8 cellular contexts compared by ENCODE assay signal in the genomic region with DNA sequence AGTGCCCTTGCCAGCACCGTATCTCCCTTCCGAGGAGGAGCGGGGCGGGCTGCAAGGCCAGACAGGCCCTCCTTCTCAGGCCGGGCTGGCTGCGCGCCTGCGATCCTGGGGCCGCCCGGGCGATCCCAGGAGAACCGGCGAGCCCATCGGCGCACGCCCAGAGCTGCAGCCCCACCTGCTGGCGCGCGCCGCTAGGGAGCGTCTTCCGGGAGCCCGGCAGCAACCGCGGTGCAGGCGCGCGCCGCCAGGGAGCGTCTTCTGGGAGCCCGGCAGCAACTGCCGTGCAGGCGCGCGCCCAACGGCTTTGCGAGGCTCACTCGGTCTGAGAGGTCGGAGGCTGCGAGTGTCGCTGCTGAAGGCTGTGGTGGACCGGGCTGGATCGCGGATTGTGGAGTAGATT.
A peak's percentile ranks its signal among the peaks of the same experiment; 100 is the strongest.
DNase-seq lines count a peak whose midpoint lies in the region; ATAC-seq and TF ChIP-seq lines count a peak whose summit lies in the region.
"Not testable (repeated sequence)": the region's sequence is repeated elsewhere in the genome, so short reads cannot be mapped to it uniquely, and the experiment has no call there.

No MANE protein-coding gene starts in this region.

- not testable (repeated sequence) for H3K4me3 Mint-ChIP-seq in activated T-cell treated with anti-CD3 and anti-CD28 coated beads, Interleukin-2, amount 50 U/mL, for 4 hours; endothelial cell (ENCODE audit: unreplicated experiment); natural killer cell treated with Interleukin-12 subunit alpha and Interleukin-12 subunit beta and Interleukin-15 and Interleukin-18, amount 100 ng/mL, for 72 hours

- not testable (repeated sequence) for H3K9me3 Mint-ChIP-seq in activated T-cell treated with anti-CD3 and anti-CD28 coated beads, Interleukin-2, amount 50 U/mL, for 4 hours; endothelial cell (ENCODE audit: unreplicated experiment); natural killer cell treated with Interleukin-12 subunit alpha and Interleukin-12 subunit beta and Interleukin-15 and Interleukin-18, amount 100 ng/mL, for 72 hours

- not testable (repeated sequence) for H3K36me3 ChIP-seq in BE2C; RWPE2 (ENCODE audit: low read depth)

- H3K4me1 Mint-ChIP-seq in activated T-cell treated with anti-CD3 and anti-CD28 coated beads, Interleukin-2, amount 50 U/mL, for 4 hours (ENCODE audit: low read depth); endothelial cell (ENCODE audit: unreplicated experiment); natural killer cell treated with Interleukin-12 subunit alpha and Interleukin-12 subunit beta and Interleukin-15 and Interleukin-18, amount 100 ng/mL, for 72 hours (ENCODE audit: low read depth in 2 of 2): not testable (repeated sequence)

- not testable (repeated sequence) for H3K27me3 Mint-ChIP-seq in activated T-cell treated with anti-CD3 and anti-CD28 coated beads, Interleukin-2, amount 50 U/mL, for 4 hours (ENCODE audit: low read depth); endothelial cell (ENCODE audit: unreplicated experiment); natural killer cell treated with Interleukin-12 subunit alpha and Interleukin-12 subunit beta and Interleukin-15 and Interleukin-18, amount 100 ng/mL, for 72 hours

- not testable (repeated sequence) for H3K27me3 ChIP-seq in BE2C; RWPE2 (ENCODE audit: insufficient read depth, poor library complexity, severe bottlenecking)

- H3K36me3 Mint-ChIP-seq in activated T-cell treated with anti-CD3 and anti-CD28 coated beads, Interleukin-2, amount 50 U/mL, for 4 hours (ENCODE audit: insufficient read depth); endothelial cell (ENCODE audit: low read depth, unreplicated experiment); natural killer cell treated with Interleukin-12 subunit alpha and Interleukin-12 subunit beta and Interleukin-15 and Interleukin-18, amount 100 ng/mL, for 72 hours: not testable (repeated sequence)

- H3K4me1 ChIP-seq in BE2C; RWPE2 (ENCODE audit: insufficient read depth, poor library complexity, severe bottlenecking): not testable (repeated sequence)

- H3K27ac Mint-ChIP-seq in endothelial cell (ENCODE audit: unreplicated experiment); natural killer cell treated with Interleukin-12 subunit alpha and Interleukin-12 subunit beta and Interleukin-15 and Interleukin-18, amount 100 ng/mL, for 72 hours: not testable (repeated sequence)

- H3K27ac ChIP-seq in RWPE2 (ENCODE audit: poor library complexity, severe bottlenecking), result not testable (repeated sequence)

- H3K4me3 ChIP-seq in BE2C (ENCODE audit: low read depth, low read length); RWPE2 (ENCODE audit: severe bottlenecking): not testable (repeated sequence)

- peak; percentile 86 for DNase-seq in BE2C
- DNase-seq in RWPE2 (ENCODE audit: low spot score), result peak; percentile 75
- peak; percentile 75 for DNase-seq in activated T-cell treated with anti-CD3 and anti-CD28 coated beads, Interleukin-2, amount 50 U/mL, for 4 hours
- peak; percentile 96 for DNase-seq in endothelial cell (ENCODE audit: low spot score)
- peak; percentile 64 for DNase-seq in natural killer cell treated with Interleukin-12 subunit alpha and Interleukin-12 subunit beta and Interleukin-15 and Interleukin-18, amount 100 ng/mL, for 72 hours (ENCODE audit: low spot score)
- peak; percentile 40 for DNase-seq in stimulated activated CD8-positive, alpha-beta memory T cell treated with anti-CD3 and anti-CD28 coated beads, Interleukin-15, amount 100 ng/mL, for 1 hour (ENCODE audit: low read depth)

- not testable (repeated sequence) for H3K9me3 ChIP-seq in BE2C; RWPE2 (ENCODE audit: severe bottlenecking)

- ATAC-seq in GM19395 (IDR thresholded peaks at IDR 0.05; ENCODE audit: unreplicated experiment) (peak; percentile 100), HG02943 (IDR thresholded peaks at IDR 0.05; ENCODE audit: low read depth, unreplicated experiment) (peak; percentile 100), RWPE2 (ENCODE audit: low read depth) (peak; percentile 100)
- ATAC-seq in activated T-cell treated with anti-CD3 and anti-CD28 coated beads, Interleukin-2, amount 50 U/mL, for 4 hours, result peak; percentile 100
- ATAC-seq in natural killer cell treated with Interleukin-12 subunit alpha and Interleukin-12 subunit beta and Interleukin-15 and Interleukin-18, amount 100 ng/mL, for 72 hours, result peak; percentile 86 to 97

- TF ChIP-seq CTCF in BE2C (IDR thresholded peaks at IDR 0.05; ENCODE audit: low read depth, low read length) (peak; percentile 24), RWPE2 (IDR thresholded peaks at IDR 0.05; ENCODE audit: poor library complexity, severe bottlenecking) (peak; percentile 23)
- TF ChIP-seq CTCF in endothelial cell (IDR thresholded peaks at IDR 0.05; ENCODE audit: unreplicated experiment), result not testable (repeated sequence)

Comparison
In these comparisons a context has a peak if more than half of its experiments do, and no peak if none do; other contexts are left out.
1. DNase-seq: peak in every context shown above with its lines; median percentile 96 in endothelial cell; 86 in BE2C; 75 in RWPE2; 75 in activated T-cell treated with anti-CD3 and anti-CD28 coated beads, Interleukin-2, amount 50 U/mL, for 4 hours; 64 in natural killer cell treated with Interleukin-12 subunit alpha and Interleukin-12 subunit beta and Interleukin-15 and Interleukin-18, amount 100 ng/mL, for 72 hours; 40 in stimulated activated CD8-positive, alpha-beta memory T cell treated with anti-CD3 and anti-CD28 coated beads, Interleukin-15, amount 100 ng/mL, for 1 hour.